7 cellular contexts compared by ENCODE assay signal in the genomic region with DNA sequence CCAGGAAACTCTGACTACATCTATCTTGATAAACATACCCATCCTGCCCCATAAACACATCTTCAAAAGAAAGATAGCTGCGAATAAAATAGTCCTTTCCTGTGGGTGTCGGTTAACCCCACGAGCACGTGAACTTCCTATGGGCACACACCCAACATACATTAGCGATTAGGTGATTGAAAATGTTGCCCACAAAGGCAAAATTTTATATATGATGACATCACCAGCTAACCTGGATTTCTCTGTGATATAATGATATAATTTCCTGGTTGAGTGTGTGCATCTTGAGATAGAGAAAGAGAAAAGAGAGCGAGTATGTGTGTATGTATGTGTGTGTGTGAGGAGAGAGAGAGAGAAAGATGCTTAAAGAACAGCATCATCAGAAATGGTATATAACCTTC.
A peak's percentile ranks its signal among the peaks of the same experiment; 100 is the strongest.
DNase-seq lines count a peak whose midpoint lies in the region; ATAC-seq and TF ChIP-seq lines count a peak whose summit lies in the region.

No MANE protein-coding gene starts in this region.

- peak; percentile 28 for ATAC-seq in GM18505 (IDR thresholded peaks at IDR 0.05; ENCODE audit: unreplicated experiment)
- ATAC-seq in HG02981 (IDR thresholded peaks at IDR 0.05; ENCODE audit: unreplicated experiment), result peak; percentile 21
- ATAC-seq in activated naive CD4-positive, alpha-beta T cell treated with anti-CD3 and anti-CD28 coated beads, Interleukin-2, amount 50 U/mL, for 72 hours, result peak; percentile 20 to 55

- H3K27me3 ChIP-seq in tibial artery, result no peaks in the 10 kb centered on the region

- no peaks in the 10 kb centered on the region for H3K9me3 ChIP-seq in tibial artery

- H3K27ac Mint-ChIP-seq in activated naive CD4-positive, alpha-beta T cell treated with anti-CD3 and anti-CD28 coated beads, Interleukin-2, amount 50 U/mL, for 72 hours, result no peak overlapping the region

- no peaks in the 10 kb centered on the region for H3K36me3 Mint-ChIP-seq in activated naive CD4-positive, alpha-beta T cell treated with anti-CD3 and anti-CD28 coated beads, Interleukin-2, amount 50 U/mL, for 72 hours

- no peak for TF ChIP-seq CTCF in tibial artery (IDR thresholded peaks at IDR 0.05)

- H3K9me3 Mint-ChIP-seq in activated naive CD4-positive, alpha-beta T cell treated with anti-CD3 and anti-CD28 coated beads, Interleukin-2, amount 50 U/mL, for 72 hours, result no peaks in the 10 kb centered on the region

- peak overlapping the region; percentile 53 to 55 for H3K4me3 ChIP-seq in tibial artery

- no peak for TF ChIP-seq POLR2A in GM18505 (IDR thresholded peaks at IDR 0.05; ENCODE audit: borderline replicate concordance, extremely low read depth, insufficient read depth, insufficient read length)

- intact Hi-C loops in tibial artery (cut with DNase I; ENCODE audit: low total_unique reads), result no loop called here

- H3K27ac ChIP-seq in tibial artery, result no peak overlapping the region

- DNase-seq in RPMI8226 (peak; percentile 54), lung microvascular endothelial cell (ENCODE audit: low read depth in 2 of 2) (peak; percentile 77 to 90), tibial artery (no peak), middle frontal gyrus (ENCODE audit: extremely low spot score, low spot score) (no peak)
- peak in 1 of 2 donors; percentile 35 for DNase-seq in activated naive CD4-positive, alpha-beta T cell treated with anti-CD3 and anti-CD28 coated beads, Interleukin-2, amount 50 U/mL, for 72 hours (ENCODE audit: low spot score in 2 of 2)

- no peaks in the 10 kb centered on the region for H3K36me3 ChIP-seq in tibial artery

- H3K4me1 ChIP-seq in tibial artery, result peaks cover 0 to 16% (median 11%) of the 10 kb centered on the region in 4 donors

Comparison
In these comparisons a context has a peak if more than half of its experiments do, and no peak if none do; other contexts are left out.
1. DNase-seq: peak in RPMI8226 (single experiment) and lung microvascular endothelial cell (2 of 2); none in tibial artery (0 of 2) and middle frontal gyrus (single experiment).
2. Peak in every context shown above with its lines, with median percentiles within 50 percentile points of each other: ATAC-seq.